Comparison of ENCODE assay signal across 15 cellular contexts in genomic region chr17:60597297-60597696, GRCh38. TPM values are rescaled to one million over a fixed set of nuclear protein-coding genes. Genes with fewer than 3 reads are reported as not detected.
DNase-seq lines count a peak whose midpoint lies in the region; ATAC-seq and TF ChIP-seq lines count a peak whose summit lies in the region.
"Had no signal": no experiment of that assay in that cellular context is flagged by ENCODE, and none has a peak within 500 bp of the region (broad histone marks: within the 10 kb centered on the region; RNA-seq: fewer than 3 reads in every experiment).

No MANE protein-coding gene starts in this region.

- H3K4me2 ChIP-seq in trophoblast cell (ENCODE audit: low read length): no peak overlapping the region
- H3K4me2 ChIP-seq: KMS-11 had no signal

- DNase-seq in natural killer cell treated with Interleukin-12 subunit alpha and Interleukin-12 subunit beta and Interleukin-15 and Interleukin-18, amount 100 ng/mL, for 72 hours (ENCODE audit: low spot score): no peak
- no peak for DNase-seq in trophoblast cell
- no peak for DNase-seq in G401 (ENCODE audit: low spot score)
- DNase-seq: AML-193; CD4-positive, alpha-beta memory T cell; DMS79 had no signal

- no peak for ATAC-seq in natural killer cell treated with Interleukin-12 subunit alpha and Interleukin-12 subunit beta and Interleukin-15 and Interleukin-18, amount 100 ng/mL, for 72 hours
- no peak for ATAC-seq in GM18498 (IDR thresholded peaks at IDR 0.05; ENCODE audit: unreplicated experiment)
- ATAC-seq in HG03469 (IDR thresholded peaks at IDR 0.05; ENCODE audit: unreplicated experiment): no peak
- ATAC-seq in GM21515 (IDR thresholded peaks at IDR 0.05; ENCODE audit: unreplicated experiment): no peak
- ATAC-seq: HCT116 had no signal

- H3K27ac ChIP-seq in HEK293 (ENCODE audit: extremely low read depth, low read depth, low read length) (no peak overlapping the region), trophoblast cell (ENCODE audit: low read depth, low read length) (no peak overlapping the region)
- H3K27ac ChIP-seq: BLaER1, KMS-11 had no signal

- no peak overlapping the region for H3K4ac ChIP-seq in trophoblast cell (ENCODE audit: low read depth, low read length)

- H3K27me3 ChIP-seq in trophoblast cell (ENCODE audit: insufficient read depth, low read length): no peaks in the 10 kb centered on the region
- H3K27me3 ChIP-seq: BLaER1 had no signal

- no peaks in the 10 kb centered on the region for H3K9me3 Mint-ChIP-seq in brain
- H3K9me3 Mint-ChIP-seq in natural killer cell treated with Interleukin-12 subunit alpha and Interleukin-12 subunit beta and Interleukin-15 and Interleukin-18, amount 100 ng/mL, for 72 hours: no peaks in the 10 kb centered on the region
- H3K9me3 Mint-ChIP-seq: IgD-negative memory B cell had no signal

- H3K14ac ChIP-seq in trophoblast cell (ENCODE audit: low read length): no peak overlapping the region

- H3K36me3 Mint-ChIP-seq in brain: no peaks in the 10 kb centered on the region
- H3K36me3 Mint-ChIP-seq in natural killer cell treated with Interleukin-12 subunit alpha and Interleukin-12 subunit beta and Interleukin-15 and Interleukin-18, amount 100 ng/mL, for 72 hours: peaks cover 4% of the 10 kb centered on the region

- POLR2A ChIA-PET in HEK293 (lab: Yijun Ruan, JAX): interaction anchor here (1.1 kb wide), 1 partner anchor 71 kb away, joined by 3 read pairs; the partner anchor contains the start of gene APPBP2

- no peak overlapping the region for H4K12ac ChIP-seq in trophoblast cell (ENCODE audit: low read depth, low read length)

- H2AFZ ChIP-seq in trophoblast cell (ENCODE audit: insufficient read depth, low read length, poor library complexity): no peak overlapping the region

- no CpG with 5 or more reads among the region's 6 CpGs for WGBS in trophoblast cell (ENCODE audit: extremely low coverage, insufficient coverage, insufficient read length)

- H3K79me2 ChIP-seq in trophoblast cell (ENCODE audit: control insufficient read depth, insufficient read depth, low read length, poor library complexity): peaks cover 15% of the 10 kb centered on the region

- no peak overlapping the region for H3K18ac ChIP-seq in trophoblast cell (ENCODE audit: low read length)

- peak overlapping the region; percentile 12 for H2BK12ac ChIP-seq in trophoblast cell (ENCODE audit: low read length)

- H3K79me1 ChIP-seq in trophoblast cell (ENCODE audit: low read length): peaks cover 13% of the 10 kb centered on the region

- H3K36me3 ChIP-seq in HEK293 (ENCODE audit: control insufficient read depth in 2 of 2, insufficient read depth in 1 of 2, low read length in 2 of 2): no peaks in the 10 kb centered on the region
- H3K36me3 ChIP-seq in trophoblast cell (ENCODE audit: control insufficient read depth in 1 of 2, insufficient read depth in 2 of 2, low read length in 2 of 2): no peaks in the 10 kb centered on the region
- H3K36me3 ChIP-seq: BLaER1 had no signal

- H3K9ac ChIP-seq in trophoblast cell (ENCODE audit: low read length): no peak overlapping the region
- H3K9ac ChIP-seq: BLaER1, KMS-11 had no signal

- H3K4me3 ChIP-seq in HEK293 (ENCODE audit: low read depth, low read length) (no peak overlapping the region), trophoblast cell (ENCODE audit: low read depth, low read length) (no peak overlapping the region)
- H3K4me3 ChIP-seq: BLaER1 had no signal

- peaks cover 21% of the 10 kb centered on the region for H3K27me3 Mint-ChIP-seq in brain
- no peaks in the 10 kb centered on the region for H3K27me3 Mint-ChIP-seq in natural killer cell treated with Interleukin-12 subunit alpha and Interleukin-12 subunit beta and Interleukin-15 and Interleukin-18, amount 100 ng/mL, for 72 hours
- H3K27me3 Mint-ChIP-seq: CD4-positive, alpha-beta memory T cell; IgD-negative memory B cell had no signal

- H3K4me3 Mint-ChIP-seq in brain: peak overlapping the region in 4 of 5 experiments; percentile 18 to 98 (median 59)
- H3K4me3 Mint-ChIP-seq in natural killer cell treated with Interleukin-12 subunit alpha and Interleukin-12 subunit beta and Interleukin-15 and Interleukin-18, amount 100 ng/mL, for 72 hours: peak overlapping the region; percentile 48

- no peaks in the 10 kb centered on the region for H3K9me3 ChIP-seq in HEK293 (ENCODE audit: control insufficient read depth, insufficient read depth, low read depth, low read length)
- no peaks in the 10 kb centered on the region for H3K9me3 ChIP-seq in trophoblast cell (ENCODE audit: insufficient read depth, low read depth, low read length)
- H3K9me3 ChIP-seq: BLaER1 had no signal

- peaks cover 27% of the 10 kb centered on the region for H3K4me1 Mint-ChIP-seq in brain
- peaks cover 23 to 25% of the 10 kb centered on the region in 2 donors for H3K4me1 Mint-ChIP-seq in natural killer cell treated with Interleukin-12 subunit alpha and Interleukin-12 subunit beta and Interleukin-15 and Interleukin-18, amount 100 ng/mL, for 72 hours (ENCODE audit: low read depth in 2 of 2)

- H2AK5ac ChIP-seq in trophoblast cell (ENCODE audit: low read length): no peak overlapping the region

- CTCF ChIA-PET in HEK293 (lab: Yijun Ruan, JAX): interaction anchor here (0.9 to 1.1 kb wide), 2 partner anchors 27 to 44 kb away, joined by 3 to 5 read pairs; no protein-coding TSS in a partner anchor

- H3K27ac Mint-ChIP-seq in brain: peak overlapping the region in 3 of 5 experiments; percentile 4 to 98 (median 21)
- peak overlapping the region in 1 of 2 donors; percentile 19 for H3K27ac Mint-ChIP-seq in natural killer cell treated with Interleukin-12 subunit alpha and Interleukin-12 subunit beta and Interleukin-15 and Interleukin-18, amount 100 ng/mL, for 72 hours

- in situ Hi-C loops in G401 (cut with HindIII; ENCODE audit: low sequenced_read_pairs): no loop called here

- no peak overlapping the region for H3K23ac ChIP-seq in trophoblast cell (ENCODE audit: low read length)

- no peak overlapping the region for H4K8ac ChIP-seq in trophoblast cell (ENCODE audit: low read depth, low read length)

- no peak overlapping the region for H2BK120ac ChIP-seq in trophoblast cell (ENCODE audit: insufficient read depth, low read length, poor library complexity)

- no peak overlapping the region for H4K91ac ChIP-seq in trophoblast cell (ENCODE audit: low read depth, low read length)

- 0 out of 2 replicates have a peak, but pooled peaks have one; percentile 17 for TF ChIP-seq CTCF in HEK293 (tag by site-specific recombination; IDR thresholded peaks at IDR 0.05)
- no peak for TF ChIP-seq CTCF in brain (conservative IDR thresholded peaks at IDR 0.05)

- no peak overlapping the region for H2BK5ac ChIP-seq in trophoblast cell (ENCODE audit: low read depth, low read length, poor library complexity)

- H3K4me1 ChIP-seq in HEK293 (ENCODE audit: control insufficient read depth, insufficient read depth, low read length) (peaks cover 16% of the 10 kb centered on the region), trophoblast cell (ENCODE audit: control insufficient read depth in 1 of 2, insufficient read depth in 2 of 2, low read length in 2 of 2) (no peaks in the 10 kb centered on the region)

TF ChIP-seq in HEK293, 187 proteins besides CTCF, POLR2A, EP300 and RAD21:
- TF ChIP-seq ZBTB44 (tag by site-specific recombination; IDR thresholded peaks at IDR 0.05) (no peak), ZNF426 (tag by site-specific recombination; IDR thresholded peaks at IDR 0.05) (no peak), ZNF132 (tag by site-specific recombination; IDR thresholded peaks at IDR 0.05; ENCODE audit: borderline replicate concordance) (no peak), ZBTB17 (tag by site-specific recombination; IDR thresholded peaks at IDR 0.05) (no peak), GLIS2 (tag by site-specific recombination; IDR thresholded peaks at IDR 0.05) (no peak), ZNF202 (tag by site-specific recombination; IDR thresholded peaks at IDR 0.05; ENCODE audit: borderline replicate concordance) (no peak), ZNF354C (tag by site-specific recombination; IDR thresholded peaks at IDR 0.05; ENCODE audit: borderline replicate concordance, low read depth) (no peak)
- TF ChIP-seq, protein P1, sequence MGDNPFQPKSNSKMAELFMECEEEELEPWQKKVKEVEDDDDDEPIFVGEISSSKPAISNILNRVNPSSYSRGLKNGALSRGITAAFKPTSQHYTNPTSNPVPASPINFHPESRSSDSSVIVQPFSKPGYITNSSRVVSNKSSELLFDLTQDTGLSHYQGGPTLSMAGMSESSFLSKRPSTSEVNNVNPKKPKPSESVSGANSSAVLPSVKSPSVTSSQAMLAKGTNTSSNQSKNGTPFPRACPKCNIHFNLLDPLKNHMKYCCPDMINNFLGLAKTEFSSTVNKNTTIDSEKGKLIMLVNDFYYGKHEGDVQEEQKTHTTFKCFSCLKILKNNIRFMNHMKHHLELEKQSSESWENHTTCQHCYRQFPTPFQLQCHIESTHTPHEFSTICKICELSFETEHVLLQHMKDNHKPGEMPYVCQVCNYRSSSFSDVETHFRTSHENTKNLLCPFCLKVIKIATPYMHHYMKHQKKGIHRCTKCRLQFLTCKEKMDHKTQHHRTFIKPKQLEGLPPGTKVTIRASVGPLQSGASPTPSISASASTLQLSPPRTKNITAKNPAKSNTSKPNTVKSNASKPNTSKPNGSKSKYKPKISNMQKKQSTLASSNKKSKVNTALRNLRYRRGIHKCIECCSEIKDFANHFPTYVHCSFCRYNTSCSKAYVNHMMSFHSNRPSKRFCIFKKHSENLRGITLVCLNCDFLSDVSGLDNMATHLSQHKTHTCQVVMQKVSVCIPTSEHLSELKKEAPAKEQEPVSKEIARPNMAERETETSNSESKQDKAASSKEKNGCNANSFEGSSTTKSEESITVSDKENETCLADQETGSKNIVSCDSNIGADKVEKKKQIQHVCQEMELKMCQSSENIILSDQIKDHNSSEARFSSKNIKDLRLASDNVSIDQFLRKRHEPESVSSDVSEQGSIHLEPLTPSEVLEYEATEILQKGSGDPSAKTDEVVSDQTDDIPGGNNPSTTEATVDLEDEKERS (tag by site-specific recombination; IDR thresholded peaks at IDR 0.05): no peak

RNA-seq across cellular contexts. Expression of gene PPM1D, which starts 2.7 kb away (rescaled TPM):
- 14.6 TPM for polyA plus RNA-seq in brain (ENCODE audit: insufficient read depth, low read depth, low replicate concordance)
- total RNA-seq in natural killer cell treated with Interleukin-12 subunit alpha and Interleukin-12 subunit beta and Interleukin-15 and Interleukin-18, amount 100 ng/mL, for 72 hours: 10 to 100 TPM; 16.3 to 18.3 TPM
- polyA plus RNA-seq in trophoblast cell (2013): 40.5 and 43.3 TPM in 2 replicates
- total RNA-seq in G401 (2014; rRNA removed; shearing (Covaris generic)): 17.2 and 31.4 TPM in 2 replicates
